In genomic region chrX:72713599-72714444, GRCh38 we compare ENCODE assay signal across 8 cellular contexts. TPM values are rescaled to one million over a fixed set of nuclear protein-coding genes. Genes with fewer than 3 reads are reported as not detected.
A peak's percentile ranks its signal among the peaks of the same experiment; 100 is the strongest.
DNase-seq lines count a peak whose midpoint lies in the region; ATAC-seq, FAIRE-seq and TF ChIP-seq lines count a peak whose summit lies in the region.
"Not testable (repeated sequence)": the region's sequence is repeated elsewhere in the genome, so short reads cannot be mapped to it uniquely, and the experiment has no call there.

TSS of gene PHKA1 (minus strand) at chrX:72714306. CDS start at chrX:72713880, 426 bp downstream.

- not testable (repeated sequence) for H3K9me3 ChIP-seq in OCI-LY3 (ENCODE audit: insufficient read depth, low read length); duodenal mucosa (ENCODE audit: control insufficient read depth in 1 of 2, low read length in 2 of 2); upper lobe of right lung

- H3K4me2 ChIP-seq in OCI-LY3 (ENCODE audit: low read length), result peak within 1 kb of the TSS; percentile 91

- H3K27ac ChIP-seq in OCI-LY3 (ENCODE audit: low read length), result peak within 1 kb of the TSS; percentile 68
- H3K27ac ChIP-seq in duodenal mucosa (ENCODE audit: low read depth, low read length), result not testable (repeated sequence)
- peak within 1 kb of the TSS; percentile 71 for H3K27ac ChIP-seq in upper lobe of right lung

- peak within 1 kb of the TSS; percentile 97 for H2AFZ ChIP-seq in OCI-LY3 (ENCODE audit: low read depth, low read length)

- TF ChIP-seq CTCF in GM12864 (IDR thresholded peaks at IDR 0.05; ENCODE audit: low read depth, low read length, missing control alignments); OCI-LY3 (IDR thresholded peaks at IDR 0.05; ENCODE audit: low read depth, low read length); retinal pigment epithelial cell (conservative IDR thresholded peaks at IDR 0.05; ENCODE audit: low read depth, low read length); upper lobe of right lung (IDR thresholded peaks at IDR 0.05): not testable (repeated sequence)

- intact Hi-C loops in upper lobe of right lung (cut with DNase I), result not testable (repeated sequence)

- H3K9ac ChIP-seq in OCI-LY3 (ENCODE audit: low read length) (peak within 1 kb of the TSS; percentile 77), duodenal mucosa (ENCODE audit: low read depth in 1 of 2, low read length in 2 of 2) (peak within 1 kb of the TSS in 1 of 2 donors; percentile 39)

- H3K79me2 ChIP-seq in OCI-LY3 (ENCODE audit: low read length), result peaks cover 26% of the 10 kb centered on the region

- H4K20me1 ChIP-seq in OCI-LY3 (ENCODE audit: insufficient read depth, low read length), result not testable (repeated sequence)

- not testable (repeated sequence) for H3K27me3 ChIP-seq in OCI-LY3 (ENCODE audit: low read depth, low read length); duodenal mucosa (ENCODE audit: control insufficient read depth in 1 of 2, insufficient read depth in 2 of 2, low read length in 2 of 2); upper lobe of right lung

- peak; percentile 33 for FAIRE-seq in islet of Langerhans (lab: Jason Lieb, UNC)

- peaks cover 15% of the 10 kb centered on the region for H3K4me1 ChIP-seq in OCI-LY3 (ENCODE audit: low read length)
- not testable (repeated sequence) for H3K4me1 ChIP-seq in duodenal mucosa (ENCODE audit: control insufficient read depth in 1 of 2, insufficient read depth in 2 of 2, low read length in 2 of 2); upper lobe of right lung

- ATAC-seq in upper lobe of right lung, result peak; percentile 83

- not testable (repeated sequence) for DNase-seq in GM12864 (ENCODE audit: low read depth); retinal pigment epithelial cell (ENCODE audit: low read depth)
- DNase-seq in HK-2 (ENCODE audit: unreplicated experiment), result peak; percentile 55
- DNase-seq in activated CD8-positive, alpha-beta memory T cell treated with anti-CD3 and anti-CD28 coated beads, Interleukin-2, amount 50 U/mL, for 4 hours, result peak; percentile 32
- DNase-seq in upper lobe of right lung, result peak; percentile 72

- H3K4me3 ChIP-seq in GM12864 (ENCODE audit: low read depth, low read length) (peak within 1 kb of the TSS; percentile 19), OCI-LY3 (ENCODE audit: low read length) (peak within 1 kb of the TSS; percentile 87), duodenal mucosa (ENCODE audit: low read depth in 1 of 2, low read length in 2 of 2) (peak within 1 kb of the TSS; percentile 65), retinal pigment epithelial cell (ENCODE audit: low read length) (peak within 1 kb of the TSS; percentile 58), upper lobe of right lung (peak within 1 kb of the TSS; percentile 50)

- not testable (repeated sequence) for H3K36me3 ChIP-seq in OCI-LY3 (replicated peaks; ENCODE audit: low read depth, low read length); duodenal mucosa (ENCODE audit: control insufficient read depth in 1 of 2, insufficient read depth in 2 of 2, low read length in 2 of 2); upper lobe of right lung

RNA-seq across cellular contexts. Expression of gene PHKA1, which starts in this region (rescaled TPM):
- 4.2 TPM for total RNA-seq in upper lobe of right lung

Comparison
In these comparisons a context has a peak if more than half of its experiments do, and no peak if none do; other contexts are left out.
1. H3K4me3 ChIP-seq: peak in every context shown above with its lines; median percentile 87 in OCI-LY3; 65 in duodenal mucosa; 58 in retinal pigment epithelial cell; 50 in upper lobe of right lung; 19 in GM12864.